22 cellular contexts compared by ENCODE assay signal in the genomic region with DNA sequence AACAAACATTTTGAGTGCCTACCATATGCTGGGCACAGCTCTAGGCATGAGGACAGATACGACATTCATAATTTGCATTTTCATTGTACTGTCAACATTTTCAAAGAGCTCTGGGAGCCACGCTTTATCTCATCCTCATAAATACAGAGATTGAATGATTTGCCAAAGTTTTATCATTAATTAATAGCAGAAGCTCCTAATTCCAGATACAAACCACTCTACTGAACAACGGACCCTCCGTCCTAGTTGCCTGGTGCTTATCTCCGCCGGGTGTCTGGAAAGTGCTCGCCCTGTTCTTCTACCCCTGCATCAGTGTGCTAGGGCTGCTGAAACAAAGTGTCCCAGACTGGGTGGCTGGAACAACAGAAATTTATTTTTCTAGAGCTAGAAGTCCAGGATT.
"Had no signal": no experiment of that assay in that cellular context is flagged by ENCODE, and none has a peak within 500 bp of the region (broad histone marks: within the 10 kb centered on the region; RNA-seq: fewer than 3 reads in every experiment).

No MANE protein-coding gene starts in this region.

- DNase-seq: activated CD4-positive, alpha-beta T cell treated with anti-CD3 and anti-CD28 coated beads, Interleukin-2, amount 10 ng/mL, durations not matched to agents 24 days and 14 days; activated CD8-positive, alpha-beta T cell treated with anti-CD3 and anti-CD28 coated beads for 36 hours; activated naive CD4-positive, alpha-beta T cell; activated T-cell treated with anti-CD3 and anti-CD28 coated beads, Interleukin-2, amount 50 U/mL, for 1 hour; amniotic stem cell; effector CD4-positive, alpha-beta T cell; foreskin melanocyte; hypothalamus; left cardiac atrium; mesenchymal stem cell; nucleus accumbens; stimulated activated CD4-positive, alpha-beta T cell treated with anti-CD3 and anti-CD28 coated beads, Interleukin-1b, Interleukin-23, amount 100 ng/mL, for 48 hours; SW 1271; transverse colon had no signal

- H3K4me1 Mint-ChIP-seq: stimulated activated effector memory CD8-positive, alpha-beta T cell treated with anti-CD3 and anti-CD28 coated beads, Interleukin-12 subunit alpha, Interleukin-12 subunit beta, amount 100 ng/mL, for 72 hours had no signal

- H3K79me2 ChIP-seq: parathyroid adenoma had no signal

- ATAC-seq: activated CD4-positive, CD25-positive, alpha-beta regulatory T cell treated with anti-CD3 and anti-CD28 coated beads, Interleukin-2, amount 50 U/mL, for 24 hours; activated CD8-positive, alpha-beta T cell treated with anti-CD3 and anti-CD28 coated beads for 36 hours; right cardiac atrium; stimulated activated effector memory CD8-positive, alpha-beta T cell treated with anti-CD3 and anti-CD28 coated beads, Interleukin-12 subunit alpha, Interleukin-12 subunit beta, amount 100 ng/mL, for 72 hours had no signal

- H3K27ac Mint-ChIP-seq: activated CD4-positive, alpha-beta T cell treated with anti-CD3 and anti-CD28 coated beads, Interleukin-2, amount 10 ng/mL, durations not matched to agents 24 days and 14 days; activated CD8-positive, alpha-beta T cell treated with anti-CD3 and anti-CD28 coated beads for 36 hours; activated T-helper 2 cell treated with anti-CD3 and anti-CD28 coated beads, Interferon-gamma antibody, Interleukin-2, Interleukin-4, amounts not matched to agents 10 μg/mL and 5 μg/mL and 100 μg/mL, durations not matched to agents 14 hours and 24 hours and 36 hours; dendritic cell treated with granulocyte-macrophage colony-stimulating factor and Interleukin-4, amounts not matched to agents 40 ng/mL and 50 ng/mL, for 4 days had no signal

- H3K9me3 ChIP-seq: stomach, transverse colon had no signal

- H3K27me3 ChIP-seq: stomach, transverse colon had no signal

- H3K27ac ChIP-seq: parathyroid adenoma, transverse colon had no signal

- H3K4me1 ChIP-seq: parathyroid adenoma had no signal

- H3K4me3 Mint-ChIP-seq: activated CD4-positive, alpha-beta T cell treated with anti-CD3 and anti-CD28 coated beads, Interleukin-2, amount 10 ng/mL, durations not matched to agents 24 days and 14 days; activated CD8-positive, alpha-beta T cell treated with anti-CD3 and anti-CD28 coated beads for 36 hours; activated naive CD8-positive, alpha-beta T cell; dendritic cell treated with granulocyte-macrophage colony-stimulating factor and Interleukin-4, amounts not matched to agents 40 ng/mL and 50 ng/mL, for 4 days; stimulated activated effector memory CD8-positive, alpha-beta T cell treated with anti-CD3 and anti-CD28 coated beads, Interleukin-12 subunit alpha, Interleukin-12 subunit beta, amount 100 ng/mL, for 72 hours had no signal

- H3K9me3 Mint-ChIP-seq: activated CD4-positive, alpha-beta T cell treated with anti-CD3 and anti-CD28 coated beads, Interleukin-2, amount 10 ng/mL, durations not matched to agents 24 days and 14 days; activated CD8-positive, alpha-beta T cell treated with anti-CD3 and anti-CD28 coated beads for 36 hours; activated T-helper 2 cell treated with anti-CD3 and anti-CD28 coated beads, Interferon-gamma antibody, Interleukin-2, Interleukin-4, amounts not matched to agents 10 μg/mL and 5 μg/mL and 100 μg/mL, durations not matched to agents 14 hours and 24 hours and 36 hours; dendritic cell treated with granulocyte-macrophage colony-stimulating factor and Interleukin-4, amounts not matched to agents 40 ng/mL and 50 ng/mL, for 4 days; stimulated activated effector memory CD8-positive, alpha-beta T cell treated with anti-CD3 and anti-CD28 coated beads, Interleukin-12 subunit alpha, Interleukin-12 subunit beta, amount 100 ng/mL, for 72 hours had no signal

- H3K27me3 Mint-ChIP-seq: activated CD4-positive, alpha-beta T cell treated with anti-CD3 and anti-CD28 coated beads, Interleukin-2, amount 10 ng/mL, durations not matched to agents 24 days and 14 days; activated CD8-positive, alpha-beta T cell treated with anti-CD3 and anti-CD28 coated beads for 36 hours; activated naive CD8-positive, alpha-beta T cell had no signal

- H2AFZ ChIP-seq: parathyroid adenoma had no signal

- H3K4me3 ChIP-seq: stomach, transverse colon had no signal
